8 cellular contexts compared by ENCODE assay signal in the genomic region with DNA sequence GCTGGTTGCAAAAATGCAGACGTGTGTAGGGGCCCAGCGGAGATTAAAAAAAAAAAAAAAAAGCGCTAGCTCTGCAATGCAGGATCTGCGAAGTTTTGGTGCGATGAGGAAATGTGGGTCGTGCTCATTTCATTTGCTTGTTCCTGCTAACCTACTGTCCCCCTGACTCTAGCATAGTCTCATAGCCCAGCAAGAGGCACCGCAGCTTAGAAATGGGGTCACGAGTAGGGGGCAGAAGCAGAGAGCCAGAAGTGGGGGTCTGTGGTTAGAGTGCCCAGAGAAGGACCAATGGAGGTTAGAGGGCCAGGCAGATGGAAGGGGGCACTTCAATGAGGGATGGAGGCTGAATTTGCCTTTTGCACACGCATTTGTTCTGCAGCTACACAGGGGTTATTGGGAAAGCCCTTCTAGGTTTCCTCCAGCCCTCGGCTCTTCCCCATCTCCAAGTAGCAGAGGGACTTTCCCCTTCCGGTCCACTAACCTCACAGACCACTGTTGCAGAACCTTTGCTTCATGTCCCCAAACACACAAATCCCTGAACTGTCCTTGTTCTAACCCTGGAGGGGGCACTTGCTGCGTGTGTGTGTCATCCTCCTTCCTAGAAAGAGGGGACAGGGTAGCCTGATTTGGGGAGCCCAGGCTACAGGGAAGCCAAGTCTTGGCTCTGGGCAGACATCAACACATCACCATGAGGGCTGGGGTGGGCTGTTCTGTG. TPM values are rescaled to one million over a fixed set of nuclear protein-coding genes. Genes with fewer than 3 reads are reported as not detected.
DNase-seq lines count a peak whose midpoint lies in the region; ATAC-seq, FAIRE-seq and TF ChIP-seq lines count a peak whose summit lies in the region.

No MANE protein-coding gene starts in this region.

- no peaks in the 10 kb centered on the region for H3K79me1 ChIP-seq in mesendoderm (ENCODE audit: low read length)

- TF ChIP-seq CTCF in K562 (IDR thresholded peaks at IDR 0.05 in 2 of 3, conservative IDR thresholded peaks at IDR 0.05 in 1 of 3; ENCODE audit: insufficient read depth in 2 of 3, low read depth in 1 of 3, low read length in 3 of 3), result no peak
- TF ChIP-seq CTCF in upper lobe of left lung (IDR thresholded peaks at IDR 0.05), result no peak
- TF ChIP-seq CTCF in omental fat pad (IDR thresholded peaks at IDR 0.05), result no peak

- H3K36me3 Mint-ChIP-seq in activated naive CD4-positive, alpha-beta T cell treated with anti-CD3 and anti-CD28 coated beads for 36 hours (ENCODE audit: low read depth), result no peaks in the 10 kb centered on the region

- H3K4me3 ChIP-seq in K562 (no peak overlapping the region), mesendoderm (ENCODE audit: low read length) (no peak overlapping the region), upper lobe of left lung (peak overlapping the region in 1 of 4 donors; percentile 7)

- H4K20me1 ChIP-seq in K562 (replicated peaks; ENCODE audit: control insufficient read depth, insufficient read depth, low read length), result no peaks in the 10 kb centered on the region

- H3K79me2 ChIP-seq in K562 (ENCODE audit: control insufficient read depth, insufficient read depth, low read length), result no peaks in the 10 kb centered on the region
- no peaks in the 10 kb centered on the region for H3K79me2 ChIP-seq in mesendoderm (ENCODE audit: control insufficient read depth, insufficient read depth, low read length)

- H3K23ac ChIP-seq in mesendoderm (ENCODE audit: low read length), result no peak overlapping the region

- H2AFZ ChIP-seq in K562 (ENCODE audit: low read depth, low read length), result peak overlapping the region; percentile 99

- no peak overlapping the region for H4K8ac ChIP-seq in mesendoderm (ENCODE audit: low read depth, low read length)

- ATAC-seq in K562, result no peak
- ATAC-seq in upper lobe of left lung (ENCODE audit: low FRiP score in 2 of 2), result peak in 1 of 2 donors; percentile 16
- ATAC-seq in omental fat pad (ENCODE audit: low FRiP score), result no peak

- POLR2A ChIA-PET in K562 (lab: Yijun Ruan, JAX), result interaction anchor here (0.6 to 0.7 kb wide), 2 partner anchors 52 to 436 kb away, joined by 3 read pairs; no protein-coding TSS in a partner anchor

- CTCF ChIA-PET in activated naive CD4-positive, alpha-beta T cell treated with anti-CD3 and anti-CD28 coated beads for 36 hours (lab: Charles Lee), result interaction anchor here (0.6 to 1.2 kb wide), 4 partner anchors 77 to 244 kb away, joined by 3 to 5 read pairs (median 4); no protein-coding TSS in a partner anchor
- CTCF ChIA-PET in K562 (lab: Yijun Ruan, JAX; ENCODE audit: low intra/inter-chr PET ratio), result no interaction called here

- H3K36me3 ChIP-seq in K562 (ENCODE audit: control insufficient read depth, insufficient read depth, low read length), result no peaks in the 10 kb centered on the region
- H3K36me3 ChIP-seq in mesendoderm (ENCODE audit: control insufficient read depth, insufficient read depth, low read length), result no peaks in the 10 kb centered on the region
- H3K36me3 ChIP-seq in upper lobe of left lung, result no peaks in the 10 kb centered on the region

- H4K5ac ChIP-seq in mesendoderm (ENCODE audit: low read length), result no peak overlapping the region

- no peak overlapping the region for H2AK5ac ChIP-seq in mesendoderm (ENCODE audit: low read length)

- H3K27me3 ChIP-seq in K562 (ENCODE audit: control insufficient read depth in 2 of 2, insufficient read depth in 2 of 2, low read length in 2 of 2) (no peaks in the 10 kb centered on the region), mesendoderm (ENCODE audit: insufficient read depth, low read length, poor library complexity) (no peaks in the 10 kb centered on the region), upper lobe of left lung (no peaks in the 10 kb centered on the region)

- peak overlapping the region; percentile 85 for H3K18ac ChIP-seq in mesendoderm (ENCODE audit: low read length)

- WGBS in K562 (ENCODE audit: insufficient coverage, low coverage, missing lambda C conversion rate), result 72% methylated on average over 9 of the region's 12 CpGs
- WGBS in mesendoderm (ENCODE audit: extremely low coverage, insufficient coverage, low lambda C conversion rate), result no CpG with 5 or more reads among the region's 12 CpGs
- WGBS in upper lobe of left lung, 2 donors, result 24 to 40% methylated on average over 12 of the region's 12 CpGs

- H3K4me1 ChIP-seq in K562 (replicated peaks in 1 of 2; ENCODE audit: control insufficient read depth in 2 of 2, insufficient read depth in 2 of 2, low read length in 2 of 2) (peaks cover 55 to 70% of the 10 kb centered on the region in 2 experiments), mesendoderm (ENCODE audit: control insufficient read depth, low read depth, low read length) (peaks cover 9% of the 10 kb centered on the region), upper lobe of left lung (peaks cover 98 to 100% (median 99%) of the 10 kb centered on the region in 4 donors)

- TF ChIP-seq RAD21 in K562 (CRISPR knock-in tag; conservative IDR thresholded peaks at IDR 0.05 in 1 of 2, IDR thresholded peaks at IDR 0.05 in 1 of 2), result no peak

- no peaks in the 10 kb centered on the region for H3K27me3 Mint-ChIP-seq in activated naive CD4-positive, alpha-beta T cell treated with anti-CD3 and anti-CD28 coated beads for 36 hours (ENCODE audit: low read depth)

- no peak for TF ChIP-seq EP300 in K562 (IDR thresholded peaks at IDR 0.05; ENCODE audit: low read length)
- no peak for TF ChIP-seq EP300 in upper lobe of left lung (IDR thresholded peaks at IDR 0.05)

- H3K4me1 Mint-ChIP-seq in activated naive CD4-positive, alpha-beta T cell treated with anti-CD3 and anti-CD28 coated beads for 36 hours (ENCODE audit: low read depth), result peaks cover 92% of the 10 kb centered on the region

- no TSS peak for BruUV-seq in K562 (replicated peaks; lab: Mats Ljungman, UMichigan)

- H3K27ac ChIP-seq in K562 (ENCODE audit: extremely low read depth, low read depth, low read length) (peak overlapping the region; percentile 50; the same call in 2 of the 3 replicates), mesendoderm (ENCODE audit: low read depth, low read length) (no peak overlapping the region), upper lobe of left lung (peak overlapping the region; percentile 91 to 97 (median 93))

- H3K9me3 ChIP-seq in K562 (replicated peaks; ENCODE audit: control insufficient read depth, insufficient read depth, low read depth, low read length) (no peaks in the 10 kb centered on the region), upper lobe of left lung (no peaks in the 10 kb centered on the region)

- no peak overlapping the region for H2BK120ac ChIP-seq in mesendoderm (ENCODE audit: low read depth, low read length)

- H3K9ac ChIP-seq in K562 (ENCODE audit: insufficient read depth in 1 of 2, low read depth in 2 of 2, low read length in 2 of 2) (peak overlapping the region; percentile 52 to 84; a peak in 3 of 4 replicates), mesendoderm (ENCODE audit: low read length) (peak overlapping the region; percentile 4)

- no peak overlapping the region for H2BK15ac ChIP-seq in mesendoderm (replicated peaks; ENCODE audit: low read depth)

- FAIRE-seq in K562 (lab: Jason Lieb, UNC), result no peak

- peak overlapping the region; percentile 78 for H3K56ac ChIP-seq in mesendoderm (ENCODE audit: low read length)

- in situ Hi-C loops in K562 (cut with MboI), result no loop called here

- TF ChIP-seq POLR2A in K562 (conservative IDR thresholded peaks at IDR 0.05) (no peak), upper lobe of left lung (IDR thresholded peaks at IDR 0.05) (no peak)

- no peak overlapping the region for H2BK5ac ChIP-seq in mesendoderm (ENCODE audit: low read length)

- peak overlapping the region; percentile 38 for H3K4ac ChIP-seq in mesendoderm (ENCODE audit: low read depth, low read length)

- H3K9me3 Mint-ChIP-seq in activated naive CD4-positive, alpha-beta T cell treated with anti-CD3 and anti-CD28 coated beads for 36 hours, result no peaks in the 10 kb centered on the region

- H3K27ac Mint-ChIP-seq in activated naive CD4-positive, alpha-beta T cell treated with anti-CD3 and anti-CD28 coated beads for 36 hours, result peak overlapping the region; percentile 80

- peak; percentile 32 for DNase-seq in activated naive CD4-positive, alpha-beta T cell treated with anti-CD3 and anti-CD28 coated beads for 36 hours
- DNase-seq in activated naive CD4-positive, alpha-beta T cell treated with Interleukin-2 at 50 U/mL for 16 hours, result no peak
- no peak for DNase-seq in K562 (ENCODE audit: extremely low read depth in 1 of 4, low spot score in 3 of 4)
- DNase-seq in mesendoderm, result no peak
- DNase-seq in upper lobe of left lung, result peak in 1 of 2 donors; percentile 69
- no peak for DNase-seq in D341Med (ENCODE audit: low spot score)
- DNase-seq in omental fat pad (ENCODE audit: low spot score), result no peak
- DNase-seq in posterior vena cava (ENCODE audit: low spot score), result no peak

- intact Hi-C loops in activated naive CD4-positive, alpha-beta T cell treated with anti-CD3 and anti-CD28 coated beads for 36 hours (cut with micrococcal nuclease), result loop anchor here (5.0 to 10.0 kb wide), 3 partner anchors 473 to 1235 kb away; partner anchors contain the start of genes LASP1 and STARD3
- intact Hi-C loops in K562 (cut with micrococcal nuclease), result no loop called here
- intact Hi-C loops in posterior vena cava (cut with DNase I), result no loop called here

- no peaks in the 10 kb centered on the region for H3K9me1 ChIP-seq in K562 (ENCODE audit: control insufficient read depth, insufficient read depth, low read length)

- H3K4me2 ChIP-seq in K562 (ENCODE audit: insufficient read depth, low read length) (no peak overlapping the region; the same call in 1 of the 2 replicates), mesendoderm (ENCODE audit: low read length) (no peak overlapping the region)

- peak overlapping the region; percentile 50 for H3K4me3 Mint-ChIP-seq in activated naive CD4-positive, alpha-beta T cell treated with anti-CD3 and anti-CD28 coated beads for 36 hours

RNA-seq across cellular contexts. Expression of gene NR1D1, which starts 7.0 kb away (rescaled TPM):
- total RNA-seq in activated naive CD4-positive, alpha-beta T cell treated with anti-CD3 and anti-CD28 coated beads for 36 hours, result 1 to 10 TPM; 9.0 to 9.1 TPM
- total RNA-seq in K562 (2011; cell fraction: chromatin; rRNA removed; ENCODE audit: low replicate concordance), result 2.3 and 7.8 TPM in 2 replicates
- 3.6 and 4.0 TPM in 2 replicates for total RNA-seq in K562 (2011; cell fraction: nucleolus; rRNA removed)
- total RNA-seq in K562 (2011; cell fraction: nucleoplasm; rRNA removed), result 3.1 and 3.2 TPM in 2 replicates
- total RNA-seq in K562 (2014; rRNA removed), result 0.78 and 1.00 TPM in 2 replicates
- total RNA-seq in K562 (2014; rRNA removed; fragmentation: Illumina TruSeq; extraction: Trizol), result 0.32 and 0.47 TPM in 2 replicates
- total RNA-seq in K562 (2015; rRNA removed; fragmentation: Illumina TruSeq; extraction: Trizol), result 0.65 and 1.2 TPM in 2 replicates
- 6.6 and 7.7 TPM in 2 replicates for total RNA-seq in K562 (2021)
- 0.25 and 0.41 TPM in 2 replicates for polyA plus RNA-seq in K562 (2011; rRNA removed)
- 0.21 and 0.89 TPM in 2 replicates for polyA plus RNA-seq in K562 (2011; cell fraction: cytosol; rRNA removed)
- 1.3 and 5.0 TPM in 2 replicates for polyA plus RNA-seq in K562 (2011; cell fraction: nucleus; rRNA removed)
- 5.3 and 5.4 TPM in 2 replicates for polyA plus RNA-seq in K562 (2012)
- polyA plus RNA-seq in K562 (2014; fragmentation: Illumina TruSeq; extraction: Trizol), result 4.7 and 6.9 TPM in 2 replicates
- polyA plus RNA-seq in K562 (2014; fragmentation: Nextera tagmentation; extraction: Ambion mirVana), result under 1 TPM; 0.27 TPM
- polyA plus RNA-seq in K562 (2014; rRNA removed), result 1.4 and 2.0 TPM in 2 replicates
- polyA minus RNA-seq in K562 (2011; rRNA and poly(A)+ RNA removed), result 0.42 and 0.63 TPM in 2 replicates
- polyA minus RNA-seq in K562 (2011; cell fraction: cytosol; rRNA and poly(A)+ RNA removed), result 0.46 and 3.3 TPM in 2 replicates
- 2.2 and 2.6 TPM in 2 replicates for polyA minus RNA-seq in K562 (2011; cell fraction: nucleus; rRNA and poly(A)+ RNA removed)
- polyA plus RNA-seq in mesendoderm (2013, experiment 1 of 2), result 2.3 TPM
- polyA plus RNA-seq in mesendoderm (2013, experiment 2 of 2), result 2.5 TPM
- total RNA-seq in upper lobe of left lung, result 10 to 100 TPM in 5 of 6 donors, 1 to 10 TPM in 1; 3.8 to 24.7 (median 15.8) TPM
- 1 to 10 TPM; 3.1 to 9.3 (median 7.0) TPM for total RNA-seq in omental fat pad
- 10 to 100 TPM; 20.2 to 24.2 TPM for total RNA-seq in posterior vena cava

RNA-seq across cellular contexts. Expression of gene MSL1, which starts 14.3 kb away (rescaled TPM):
- total RNA-seq in activated naive CD4-positive, alpha-beta T cell treated with anti-CD3 and anti-CD28 coated beads for 36 hours, result 10 to 100 TPM; 72.1 to 72.2 TPM
- total RNA-seq in K562 (2011; cell fraction: chromatin; rRNA removed; ENCODE audit: low replicate concordance), result 152 and 243 TPM in 2 replicates
- total RNA-seq in K562 (2011; cell fraction: nucleolus; rRNA removed), result 80.5 and 93.3 TPM in 2 replicates
- total RNA-seq in K562 (2011; cell fraction: nucleoplasm; rRNA removed), result 126 and 148 TPM in 2 replicates
- total RNA-seq in K562 (2014; rRNA removed) (51.7 and 52.4 TPM in 2 replicates), K562 (2014; rRNA removed; fragmentation: Illumina TruSeq; extraction: Trizol) (61.9 and 64.9 TPM in 2 replicates), K562 (2015; rRNA removed; fragmentation: Illumina TruSeq; extraction: Trizol) (77.8 and 91.8 TPM in 2 replicates), K562 (2021) (48.6 and 61.8 TPM in 2 replicates), upper lobe of left lung (100 to 1,000 TPM in 3 of 6 donors, 10 to 100 TPM in 3; 57.6 to 240 (median 97.0) TPM), omental fat pad (100 to 1,000 TPM in 1 of 4 donors, 10 to 100 TPM in 3; 50.2 to 139 (median 61.9) TPM), posterior vena cava (10 to 100 TPM; 66.7 to 68.8 TPM)
- polyA plus RNA-seq in K562 (2011; rRNA removed) (48.0 and 66.7 TPM in 2 replicates), K562 (2014; fragmentation: Illumina TruSeq; extraction: Trizol) (99.3 and 120 TPM in 2 replicates), K562 (2014; fragmentation: Nextera tagmentation; extraction: Ambion mirVana) (10 to 100 TPM; 13.8 to 13.9 TPM), K562 (2014; rRNA removed) (62.8 and 74.1 TPM in 2 replicates)
- polyA plus RNA-seq in K562 (2011; cell fraction: cytosol; rRNA removed), result 15.6 and 17.6 TPM in 2 replicates
- 122 and 128 TPM in 2 replicates for polyA plus RNA-seq in K562 (2011; cell fraction: nucleus; rRNA removed)
- polyA plus RNA-seq in K562 (2012), result 40.1 and 52.3 TPM in 2 replicates
- polyA minus RNA-seq in K562 (2011; rRNA and poly(A)+ RNA removed), result 56.6 and 69.1 TPM in 2 replicates
- polyA minus RNA-seq in K562 (2011; cell fraction: cytosol; rRNA and poly(A)+ RNA removed), result 16.1 and 30.2 TPM in 2 replicates
- polyA minus RNA-seq in K562 (2011; cell fraction: nucleus; rRNA and poly(A)+ RNA removed), result 40.7 and 50.6 TPM in 2 replicates
- polyA plus RNA-seq in mesendoderm (2013, experiment 1 of 2), result 40.3 TPM
- 40.9 TPM for polyA plus RNA-seq in mesendoderm (2013, experiment 2 of 2)

RNA-seq across cellular contexts. Expression of gene CASC3, which starts 32.9 kb away (rescaled TPM):
- 100 to 1,000 TPM; 104 TPM for total RNA-seq in activated naive CD4-positive, alpha-beta T cell treated with anti-CD3 and anti-CD28 coated beads for 36 hours
- 240 and 242 TPM in 2 replicates for total RNA-seq in K562 (2011; cell fraction: chromatin; rRNA removed; ENCODE audit: low replicate concordance)
- 98.2 and 103 TPM in 2 replicates for total RNA-seq in K562 (2011; cell fraction: nucleolus; rRNA removed)
- total RNA-seq in K562 (2011; cell fraction: nucleoplasm; rRNA removed), result 184 and 228 TPM in 2 replicates
- total RNA-seq in K562 (2014; rRNA removed) (21.5 and 30.8 TPM in 2 replicates), K562 (2014; rRNA removed; fragmentation: Illumina TruSeq; extraction: Trizol) (38.2 and 38.7 TPM in 2 replicates), K562 (2015; rRNA removed; fragmentation: Illumina TruSeq; extraction: Trizol) (34.4 and 36.5 TPM in 2 replicates), K562 (2021) (57.5 and 61.1 TPM in 2 replicates), upper lobe of left lung (100 to 1,000 TPM in 2 of 6 donors, 10 to 100 TPM in 4; 52.2 to 141 (median 75.0) TPM), omental fat pad (10 to 100 TPM; 36.6 to 77.6 (median 51.1) TPM), posterior vena cava (100 to 1,000 TPM in 1 of 2 donors, 10 to 100 TPM in 1; 99.2 to 103 TPM)
- polyA plus RNA-seq in K562 (2011; rRNA removed) (43.3 and 51.8 TPM in 2 replicates), K562 (2014; fragmentation: Illumina TruSeq; extraction: Trizol) (56.5 and 65.1 TPM in 2 replicates), K562 (2014; fragmentation: Nextera tagmentation; extraction: Ambion mirVana) (10 to 100 TPM; 12.5 to 16.9 TPM), K562 (2014; rRNA removed) (35.2 and 38.9 TPM in 2 replicates)
- 29.1 and 32.3 TPM in 2 replicates for polyA plus RNA-seq in K562 (2011; cell fraction: cytosol; rRNA removed)
- polyA plus RNA-seq in K562 (2011; cell fraction: nucleus; rRNA removed), result 191 and 220 TPM in 2 replicates
- 48.8 and 57.5 TPM in 2 replicates for polyA plus RNA-seq in K562 (2012)
- polyA minus RNA-seq in K562 (2011; rRNA and poly(A)+ RNA removed), result 30.6 and 33.1 TPM in 2 replicates
- 13.3 and 20.1 TPM in 2 replicates for polyA minus RNA-seq in K562 (2011; cell fraction: cytosol; rRNA and poly(A)+ RNA removed)
- polyA minus RNA-seq in K562 (2011; cell fraction: nucleus; rRNA and poly(A)+ RNA removed), result 26.1 and 31.4 TPM in 2 replicates
- polyA plus RNA-seq in mesendoderm (2013, experiment 1 of 2), result 77.1 TPM
- 77.4 TPM for polyA plus RNA-seq in mesendoderm (2013, experiment 2 of 2)

RNA-seq across cellular contexts. Expression of gene THRA, which starts 44.7 kb away (rescaled TPM):
- 10 to 100 TPM; 10.2 to 11.2 TPM for total RNA-seq in activated naive CD4-positive, alpha-beta T cell treated with anti-CD3 and anti-CD28 coated beads for 36 hours
- 10.8 and 15.6 TPM in 2 replicates for total RNA-seq in K562 (2011; cell fraction: chromatin; rRNA removed; ENCODE audit: low replicate concordance)
- total RNA-seq in K562 (2011; cell fraction: nucleolus; rRNA removed), result 7.5 and 8.0 TPM in 2 replicates
- 10.3 and 15.7 TPM in 2 replicates for total RNA-seq in K562 (2011; cell fraction: nucleoplasm; rRNA removed)
- total RNA-seq in K562 (2014; rRNA removed) (13.8 and 18.9 TPM in 2 replicates), K562 (2014; rRNA removed; fragmentation: Illumina TruSeq; extraction: Trizol) (7.5 and 9.1 TPM in 2 replicates), K562 (2015; rRNA removed; fragmentation: Illumina TruSeq; extraction: Trizol) (12.2 and 13.2 TPM in 2 replicates), K562 (2021) (22.7 and 23.4 TPM in 2 replicates), upper lobe of left lung (10 to 100 TPM; 31.0 to 55.3 (median 49.9) TPM), omental fat pad (10 to 100 TPM; 35.7 to 87.2 (median 55.2) TPM), posterior vena cava (10 to 100 TPM; 50.8 to 65.8 TPM)
- polyA plus RNA-seq in K562 (2011; rRNA removed) (8.3 and 9.3 TPM in 2 replicates), K562 (2014; fragmentation: Illumina TruSeq; extraction: Trizol) (19.7 and 21.6 TPM in 2 replicates), K562 (2014; fragmentation: Nextera tagmentation; extraction: Ambion mirVana) (under 1 TPM; 0.34 to 0.50 TPM), K562 (2014; rRNA removed) (12.7 and 13.8 TPM in 2 replicates)
- polyA plus RNA-seq in K562 (2011; cell fraction: cytosol; rRNA removed), result 7.8 and 12.5 TPM in 2 replicates
- 7.3 and 15.8 TPM in 2 replicates for polyA plus RNA-seq in K562 (2011; cell fraction: nucleus; rRNA removed)
- 20.0 TPM in 2 replicates for polyA plus RNA-seq in K562 (2012)
- 5.8 and 9.7 TPM in 2 replicates for polyA minus RNA-seq in K562 (2011; rRNA and poly(A)+ RNA removed)
- 6.3 and 7.9 TPM in 2 replicates for polyA minus RNA-seq in K562 (2011; cell fraction: cytosol; rRNA and poly(A)+ RNA removed)
- 2.3 and 2.6 TPM in 2 replicates for polyA minus RNA-seq in K562 (2011; cell fraction: nucleus; rRNA and poly(A)+ RNA removed)
- polyA plus RNA-seq in mesendoderm (2013, experiment 1 of 2), result 2.5 TPM
- 2.9 TPM for polyA plus RNA-seq in mesendoderm (2013, experiment 2 of 2)

RNA-seq across cellular contexts. Expression of gene MED24, which starts 53.2 kb away (rescaled TPM):
- 100 to 1,000 TPM; 107 TPM for total RNA-seq in activated naive CD4-positive, alpha-beta T cell treated with anti-CD3 and anti-CD28 coated beads for 36 hours
- 361 and 745 TPM in 2 replicates for total RNA-seq in K562 (2011; cell fraction: chromatin; rRNA removed; ENCODE audit: low replicate concordance)
- total RNA-seq in K562 (2011; cell fraction: nucleolus; rRNA removed), result 434 and 442 TPM in 2 replicates
- total RNA-seq in K562 (2011; cell fraction: nucleoplasm; rRNA removed), result 293 and 327 TPM in 2 replicates
- total RNA-seq in K562 (2014; rRNA removed) (40.0 and 50.2 TPM in 2 replicates), K562 (2014; rRNA removed; fragmentation: Illumina TruSeq; extraction: Trizol) (40.3 and 48.9 TPM in 2 replicates), K562 (2015; rRNA removed; fragmentation: Illumina TruSeq; extraction: Trizol) (48.2 and 53.5 TPM in 2 replicates), K562 (2021) (102 and 108 TPM in 2 replicates), upper lobe of left lung (100 to 1,000 TPM in 1 of 6 donors, 10 to 100 TPM in 5; 36.5 to 157 (median 71.0) TPM), omental fat pad (10 to 100 TPM; 40.0 to 53.6 (median 49.2) TPM), posterior vena cava (10 to 100 TPM; 46.2 to 53.2 TPM)
- polyA plus RNA-seq in K562 (2011; rRNA removed) (76.3 and 110 TPM in 2 replicates), K562 (2014; fragmentation: Illumina TruSeq; extraction: Trizol) (117 and 129 TPM in 2 replicates), K562 (2014; fragmentation: Nextera tagmentation; extraction: Ambion mirVana) (1 to 10 TPM; 5.9 to 8.3 TPM), K562 (2014; rRNA removed) (73.3 and 74.8 TPM in 2 replicates)
- polyA plus RNA-seq in K562 (2011; cell fraction: cytosol; rRNA removed), result 70.1 and 113 TPM in 2 replicates
- polyA plus RNA-seq in K562 (2011; cell fraction: nucleus; rRNA removed), result 331 and 574 TPM in 2 replicates
- polyA plus RNA-seq in K562 (2012), result 97.7 and 114 TPM in 2 replicates
- polyA minus RNA-seq in K562 (2011; rRNA and poly(A)+ RNA removed), result 79.0 and 96.5 TPM in 2 replicates
- polyA minus RNA-seq in K562 (2011; cell fraction: cytosol; rRNA and poly(A)+ RNA removed), result 80.5 and 119 TPM in 2 replicates
- 146 and 149 TPM in 2 replicates for polyA minus RNA-seq in K562 (2011; cell fraction: nucleus; rRNA and poly(A)+ RNA removed)
- polyA plus RNA-seq in mesendoderm (2013, experiment 1 of 2), result 54.7 TPM
- 54.0 TPM for polyA plus RNA-seq in mesendoderm (2013, experiment 2 of 2)
